13 cellular contexts compared by ENCODE assay signal in the genomic region with DNA sequence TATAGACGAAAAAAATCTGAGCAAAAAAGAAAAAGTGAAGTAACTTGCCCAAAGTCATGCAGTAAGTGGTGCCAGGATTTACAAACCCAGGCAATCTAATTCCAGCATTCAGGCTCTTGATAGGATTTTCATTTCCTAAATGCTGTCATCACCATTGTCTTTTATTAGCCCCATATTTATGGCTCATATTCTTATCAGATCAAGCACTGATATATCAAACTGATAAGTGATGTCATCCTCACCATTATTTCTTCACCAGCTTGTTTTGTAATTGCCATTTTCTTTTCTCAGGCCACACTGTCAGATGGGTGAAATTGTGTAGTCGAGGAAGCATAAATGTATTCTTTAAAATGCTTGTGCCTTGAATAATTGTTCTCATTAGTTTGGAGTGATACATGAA. TPM values are rescaled to one million over a fixed set of nuclear protein-coding genes. Genes with fewer than 3 reads are reported as not detected.
DNase-seq lines count a peak whose midpoint lies in the region; ATAC-seq and TF ChIP-seq lines count a peak whose summit lies in the region.
"Had no signal": no experiment of that assay in that cellular context is flagged by ENCODE, and none has a peak within 500 bp of the region (broad histone marks: within the 10 kb centered on the region; RNA-seq: fewer than 3 reads in every experiment).

No MANE protein-coding gene starts in this region.

- H3K4me3 Mint-ChIP-seq in activated naive CD8-positive, alpha-beta T cell treated with anti-CD3 and anti-CD28 coated beads, Interleukin-2, amount 10 ng/mL, durations not matched to agents 7 days and 5 days, result peak overlapping the region; percentile 95
- peak overlapping the region; percentile 96 for H3K4me3 Mint-ChIP-seq in natural killer cell

- intact Hi-C loops in natural killer cell (cut with micrococcal nuclease), result loop anchor here (5.0 kb wide), 1 partner anchor 106 kb away; no protein-coding TSS in a partner anchor

- H3K4me3 ChIP-seq in DOHH2 (ENCODE audit: low read length), result peak overlapping the region; percentile 84
- H3K4me3 ChIP-seq: body of pancreas had no signal

- DNase-seq in KBM-7 (peak; percentile 19), natural killer cell (no peak)
- no peak for DNase-seq in activated naive CD8-positive, alpha-beta T cell treated with anti-CD3 and anti-CD28 coated beads, Interleukin-2, amount 10 ng/mL, durations not matched to agents 7 days and 5 days
- DNase-seq in stimulated activated CD4-positive, alpha-beta T cell treated with anti-CD3 and anti-CD28 coated beads, Interleukin-4, amount 100 ng/mL, for 1 hour, result no peak
- DNase-seq: body of pancreas, KG1 had no signal

- H3K27me3 ChIP-seq in DOHH2 (ENCODE audit: control insufficient read depth, low read length), result no peaks in the 10 kb centered on the region
- H3K27me3 ChIP-seq: body of pancreas had no signal

- no peaks in the 10 kb centered on the region for H3F3A ChIP-seq in DOHH2 (ENCODE audit: control insufficient read depth, insufficient read depth)

- H3K4me1 ChIP-seq in DOHH2 (ENCODE audit: control insufficient read depth, low read length), result peaks cover 26% of the 10 kb centered on the region

- ATAC-seq in activated naive CD8-positive, alpha-beta T cell treated with anti-CD3 and anti-CD28 coated beads, Interleukin-2, amount 10 ng/mL, durations not matched to agents 7 days and 5 days (ENCODE audit: low read depth), result no peak
- no peak for ATAC-seq in natural killer cell
- no peak for ATAC-seq in GM21786 (IDR thresholded peaks at IDR 0.05; ENCODE audit: unreplicated experiment)
- no peak for ATAC-seq in HG03469 (IDR thresholded peaks at IDR 0.05; ENCODE audit: unreplicated experiment)
- ATAC-seq in HG02610 (IDR thresholded peaks at IDR 0.05; ENCODE audit: unreplicated experiment), result no peak
- ATAC-seq: body of pancreas had no signal

- POLR2A ChIA-PET in activated naive CD8-positive, alpha-beta T cell treated with anti-CD3 and anti-CD28 coated beads, Interleukin-2, amount 10 ng/mL, durations not matched to agents 7 days and 5 days (lab: Charles Lee), result interaction anchor here (2.1 kb wide), 1 partner anchor 35 kb away, joined by 22 read pairs; no protein-coding TSS in a partner anchor

- H3K27ac ChIP-seq in DOHH2 (ENCODE audit: low read depth, low read length), result no peak overlapping the region

- H3K9me2 ChIP-seq in DOHH2 (replicated peaks; ENCODE audit: control insufficient read depth, low read length), result no peaks in the 10 kb centered on the region

- peaks cover 24% of the 10 kb centered on the region for H3K4me1 Mint-ChIP-seq in activated naive CD8-positive, alpha-beta T cell treated with anti-CD3 and anti-CD28 coated beads, Interleukin-2, amount 10 ng/mL, durations not matched to agents 7 days and 5 days
- peaks cover 20 to 21% of the 10 kb centered on the region in 2 donors for H3K4me1 Mint-ChIP-seq in natural killer cell

- H3K9me3 Mint-ChIP-seq in activated naive CD8-positive, alpha-beta T cell treated with anti-CD3 and anti-CD28 coated beads, Interleukin-2, amount 10 ng/mL, durations not matched to agents 7 days and 5 days, result no peaks in the 10 kb centered on the region
- no peaks in the 10 kb centered on the region for H3K9me3 Mint-ChIP-seq in natural killer cell

- TF ChIP-seq CTCF in DOHH2 (IDR thresholded peaks at IDR 0.05; ENCODE audit: low read depth, low read length, poor library complexity, severe bottlenecking) (no peak), natural killer cell (IDR thresholded peaks at IDR 0.05) (no peak)

- in situ Hi-C loops in KBM-7 (cut with MboI; ENCODE audit: low pct_unique_long_range_greater_than_20kb, low sequenced_read_pairs), result no loop called here

- H3K79me2 ChIP-seq in DOHH2 (ENCODE audit: control insufficient read depth, low read length), result peaks cover 49% of the 10 kb centered on the region

- peak overlapping the region; percentile 96 for H3K27ac Mint-ChIP-seq in activated naive CD8-positive, alpha-beta T cell treated with anti-CD3 and anti-CD28 coated beads, Interleukin-2, amount 10 ng/mL, durations not matched to agents 7 days and 5 days
- H3K27ac Mint-ChIP-seq in natural killer cell, result peak overlapping the region; percentile 93

- peaks cover 43% of the 10 kb centered on the region for H3K36me3 ChIP-seq in DOHH2 (ENCODE audit: control insufficient read depth, low read length)
- H3K36me3 ChIP-seq: thoracic aorta had no signal

- peaks cover 2% of the 10 kb centered on the region for H3K27me3 Mint-ChIP-seq in activated naive CD8-positive, alpha-beta T cell treated with anti-CD3 and anti-CD28 coated beads, Interleukin-2, amount 10 ng/mL, durations not matched to agents 7 days and 5 days
- H3K27me3 Mint-ChIP-seq in natural killer cell (ENCODE audit: low read depth in 2 of 2), result no peaks in the 10 kb centered on the region

- H3K4me2 ChIP-seq in DOHH2 (ENCODE audit: low read length), result peak overlapping the region; percentile 81

- H4K20me1 ChIP-seq in DOHH2 (ENCODE audit: control insufficient read depth, insufficient read depth, low read depth, low read length), result no peaks in the 10 kb centered on the region

- no peaks in the 10 kb centered on the region for H3K9me3 ChIP-seq in DOHH2 (ENCODE audit: control insufficient read depth, insufficient read depth, low read length)
- H3K9me3 ChIP-seq: body of pancreas, thoracic aorta had no signal

- H3K36me3 Mint-ChIP-seq in activated naive CD8-positive, alpha-beta T cell treated with anti-CD3 and anti-CD28 coated beads, Interleukin-2, amount 10 ng/mL, durations not matched to agents 7 days and 5 days, result peaks cover 15% of the 10 kb centered on the region
- no peaks in the 10 kb centered on the region for H3K36me3 Mint-ChIP-seq in natural killer cell

RNA-seq across cellular contexts. Expression of gene RAD51C, which starts 1.3 kb away (rescaled TPM):
- 10 to 100 TPM; 40.0 to 45.7 TPM for total RNA-seq in activated naive CD8-positive, alpha-beta T cell treated with anti-CD3 and anti-CD28 coated beads, Interleukin-2, amount 10 ng/mL, durations not matched to agents 7 days and 5 days
- 10 to 100 TPM; 13.4 to 18.9 (median 17.1) TPM for total RNA-seq in natural killer cell

RNA-seq across cellular contexts. Expression of gene TEX14, which starts 1.9 kb away (rescaled TPM):
- under 1 TPM; 0.30 to 0.43 TPM for total RNA-seq in activated naive CD8-positive, alpha-beta T cell treated with anti-CD3 and anti-CD28 coated beads, Interleukin-2, amount 10 ng/mL, durations not matched to agents 7 days and 5 days
- 1 to 10 TPM in 1 of 3 donors, under 1 TPM in 2; 0.29 to 1.1 (median 0.89) TPM for total RNA-seq in natural killer cell
- total RNA-seq: G401, glomerular endothelial cell had no signal
